Comparison of ENCODE assay signal across 24 cellular contexts in the genomic region with DNA sequence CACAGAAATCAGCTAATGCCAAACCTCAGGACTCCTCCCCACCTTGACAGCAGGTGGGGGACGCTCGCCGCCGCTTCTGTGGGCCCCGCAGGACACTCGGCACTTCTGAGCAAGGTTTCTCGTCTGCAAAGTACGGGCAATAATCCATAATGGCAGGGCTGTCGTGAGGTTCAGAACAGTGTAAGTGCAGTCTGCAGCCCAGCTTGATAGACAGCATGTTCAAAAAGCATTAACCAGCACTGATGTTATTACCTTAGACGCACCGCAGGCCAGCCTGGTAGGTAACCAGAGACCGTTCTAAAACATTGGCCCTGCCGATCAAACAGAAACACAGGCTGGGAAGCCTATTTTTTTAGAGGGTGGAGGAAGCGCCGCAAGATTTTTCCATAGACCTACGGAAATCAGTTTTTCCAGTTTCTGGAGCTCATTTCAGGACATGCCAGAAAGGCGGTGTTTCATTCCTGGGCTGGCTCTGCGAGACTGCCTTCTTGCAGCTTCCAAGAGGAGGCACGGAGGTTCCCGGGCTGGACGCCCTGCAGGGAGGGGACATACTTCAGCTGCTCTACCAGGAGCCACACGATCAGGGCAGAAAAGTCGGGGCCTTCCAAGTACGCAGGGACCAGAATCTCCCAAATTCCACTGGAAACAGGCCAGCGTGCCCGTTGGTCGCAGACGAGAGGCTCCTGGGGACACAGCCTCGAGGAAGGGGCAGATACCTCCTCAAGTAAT.
DNase-seq lines count a peak whose midpoint lies in the region; ATAC-seq and TF ChIP-seq lines count a peak whose summit lies in the region.
"Had no signal": no experiment of that assay in that cellular context is flagged by ENCODE, and none has a peak within 500 bp of the region (broad histone marks: within the 10 kb centered on the region; RNA-seq: fewer than 3 reads in every experiment).

No MANE protein-coding gene starts in this region.

- CTCF ChIA-PET in IMR-90 (lab: Yijun Ruan, JAX) = interaction anchor here (0.6 to 1.1 kb wide), 3 partner anchors 11 to 1316 kb away, joined by 3 to 4 read pairs (median 3); no protein-coding TSS in a partner anchor

- H2BK5ac ChIP-seq in IMR-90 (ENCODE audit: low read depth, low read length, poor library complexity, severe bottlenecking) = no peak overlapping the region

- H3K9ac ChIP-seq in IMR-90 (ENCODE audit: low read depth, low read length) (no peak overlapping the region), neural progenitor cell (no peak overlapping the region)
- H3K9ac ChIP-seq: BLaER1 treated with 17β-estradiol and CSF1 and Interleukin-3, amounts not matched to agents 10 nM and 100 nM had no signal

- H3K4me1 ChIP-seq in IMR-90 (ENCODE audit: control insufficient read depth, insufficient read depth, low read length) (0 out of 2 replicates have a peak, but pooled peaks cover 2% of the 10 kb centered on the region), neural progenitor cell (peaks cover 16% of the 10 kb centered on the region)
- H3K4me1 ChIP-seq: pancreas, thyroid gland had no signal

- H4K91ac ChIP-seq in IMR-90 (ENCODE audit: insufficient read depth, low read depth, low read length) = no peak overlapping the region

- no peak overlapping the region for H3K4ac ChIP-seq in IMR-90 (ENCODE audit: low read depth, low read length)

- ATAC-seq in IMR-90 (ENCODE audit: low read depth) = no peak
- ATAC-seq in left cardiac atrium = peak in 1 of 2 donors; percentile 58
- ATAC-seq in HG03521 (IDR thresholded peaks at IDR 0.05; ENCODE audit: unreplicated experiment) = no peak
- ATAC-seq in HG03457 (IDR thresholded peaks at IDR 0.05; ENCODE audit: unreplicated experiment) = no peak
- ATAC-seq: mucosa of descending colon; pancreas; stimulated activated naive CD8-positive, alpha-beta T cell treated with anti-CD3 and anti-CD28 coated beads, Interleukin-15, amount 100 ng/mL, for 72 hours had no signal

- no peak overlapping the region for H3K14ac ChIP-seq in IMR-90 (replicated peaks; ENCODE audit: low read depth, low read length)

- POLR2A ChIA-PET in IMR-90 (lab: Charles Lee; ENCODE audit: unreplicated experiment) = no interaction called here

- H2AK5ac ChIP-seq in IMR-90 (ENCODE audit: low read depth, low read length) = no peak overlapping the region

- intact Hi-C loops in IMR-90 (cut with micrococcal nuclease) (no loop called here), left cardiac atrium (cut with DNase I) (no loop called here)

- no peak for TF ChIP-seq POLR2A in IMR-90 (IDR thresholded peaks at IDR 0.05; ENCODE audit: low read depth, low read length)

- H3K4me3 Mint-ChIP-seq in neural progenitor cell (peak overlapping the region; percentile 12), glutamatergic neuron (ENCODE audit: unreplicated experiment) (no peak overlapping the region)
- H3K4me3 Mint-ChIP-seq: activated CD4-positive, alpha-beta T cell treated with anti-CD3 and anti-CD28 coated beads, Interleukin-2, amount 10 ng/mL, durations not matched to agents 24 days and 14 days; activated naive CD4-positive, alpha-beta T cell treated with anti-CD3 and anti-CD28 coated beads, Interleukin-2, amount 50 U/mL, for 24 hours; nephron; stimulated activated naive CD8-positive, alpha-beta T cell treated with anti-CD3 and anti-CD28 coated beads, Interleukin-15, amount 100 ng/mL, for 72 hours had no signal

- no peaks in the 10 kb centered on the region for H3F3A ChIP-seq in neural progenitor cell (ENCODE audit: low read depth)

- H2BK20ac ChIP-seq in IMR-90 (ENCODE audit: low read depth, low read length) = no peak overlapping the region

- peaks cover 28% of the 10 kb centered on the region for H3K27me3 ChIP-seq in IMR-90 (ENCODE audit: control insufficient read depth, insufficient read depth, low read length)
- no peaks in the 10 kb centered on the region for H3K27me3 ChIP-seq in neural progenitor cell
- H3K27me3 ChIP-seq: pancreas, thyroid gland had no signal

- H4K20me1 ChIP-seq in IMR-90 (ENCODE audit: insufficient read depth, low read length) (0 out of 2 replicates have a peak, but pooled peaks cover 3% of the 10 kb centered on the region), neural progenitor cell (ENCODE audit: low read depth) (no peaks in the 10 kb centered on the region)

- H3K4me3 ChIP-seq in IMR-90 (ENCODE audit: insufficient read depth, low read depth, low read length) = no peak overlapping the region
- no peak overlapping the region for H3K4me3 ChIP-seq in neural progenitor cell
- H3K4me3 ChIP-seq: BLaER1 treated with 17β-estradiol and CSF1 and Interleukin-3, amounts not matched to agents 10 nM and 100 nM; mucosa of descending colon; pancreas; thyroid gland had no signal

- H2BK15ac ChIP-seq in IMR-90 (ENCODE audit: low read depth, low read length) = no peak overlapping the region

- H3K27ac ChIP-seq in IMR-90 (ENCODE audit: insufficient read depth, low read length) (no peak overlapping the region), neural progenitor cell (no peak overlapping the region)
- H3K27ac ChIP-seq: BLaER1 treated with 17β-estradiol and CSF1 and Interleukin-3, amounts not matched to agents 10 nM and 100 nM; epithelial cell of prostate; pancreas; thyroid gland; VCaP had no signal

- H2BK120ac ChIP-seq in IMR-90 (ENCODE audit: low read depth, low read length) = no peak overlapping the region

- WGBS in IMR-90 (ENCODE audit: extremely low coverage in 2 of 2, insufficient read length in 1 of 2), 2 experiments = 77% methylated on average over 11 of the region's 29 CpGs; no CpG with 5 or more reads in 1 of the 2 experiments

- dilution Hi-C loops in IMR-90 (cut with HindIII; ENCODE audit: low sequenced_read_pairs, unreplicated experiment) = no loop called here

- no peak for TF ChIP-seq CTCF in IMR-90 (conservative IDR thresholded peaks at IDR 0.05; ENCODE audit: low read depth, low read length)
- no peak for TF ChIP-seq CTCF in neural progenitor cell (IDR thresholded peaks at IDR 0.05)
- TF ChIP-seq CTCF in glutamatergic neuron (IDR thresholded peaks at IDR 0.05; ENCODE audit: partially characterized antibody, unreplicated experiment) = no peak

- in situ Hi-C loops in IMR-90 (cut with MboI; ENCODE audit: low sequenced_read_pairs) = no loop called here

- no peak overlapping the region for H3K56ac ChIP-seq in IMR-90 (ENCODE audit: extremely low read depth, insufficient read depth, low read length)

- H3K18ac ChIP-seq in IMR-90 (ENCODE audit: low read depth, low read length) = no peak overlapping the region

- no peaks in the 10 kb centered on the region for H3K79me1 ChIP-seq in IMR-90 (ENCODE audit: low read depth in 1 of 2, low read length in 2 of 2)

- H3K36me3 ChIP-seq in IMR-90 (ENCODE audit: control insufficient read depth, insufficient read depth, low read length) (no peaks in the 10 kb centered on the region), neural progenitor cell (no peaks in the 10 kb centered on the region)
- H3K36me3 ChIP-seq: BLaER1 treated with 17β-estradiol and CSF1 and Interleukin-3, amounts not matched to agents 10 nM and 100 nM; pancreas; thyroid gland had no signal

- H3K9me3 Mint-ChIP-seq in neural progenitor cell = peaks cover 4% of the 10 kb centered on the region
- no peaks in the 10 kb centered on the region for H3K9me3 Mint-ChIP-seq in glutamatergic neuron (ENCODE audit: unreplicated experiment)
- H3K9me3 Mint-ChIP-seq: activated naive CD4-positive, alpha-beta T cell treated with anti-CD3 and anti-CD28 coated beads, Interleukin-2, amount 50 U/mL, for 24 hours had no signal

- TF ChIP-seq RAD21 in IMR-90 (IDR thresholded peaks at IDR 0.05; ENCODE audit: low read length) = no peak

- peak overlapping the region; percentile 32 for H2AFZ ChIP-seq in IMR-90 (replicated peaks; ENCODE audit: low read length, poor library complexity)
- H2AFZ ChIP-seq in neural progenitor cell (replicated peaks) = no peak overlapping the region

- DNase-seq in AG20443 (ENCODE audit: low spot score) = peak; percentile 78
- DNase-seq in IMR-90 = no peak
- DNase-seq in left cardiac atrium = peak; percentile 76
- no peak for DNase-seq in neural progenitor cell (ENCODE audit: low spot score)
- no peak for DNase-seq in glutamatergic neuron
- DNase-seq: activated CD4-positive, alpha-beta T cell treated with anti-CD3 and anti-CD28 coated beads, Interleukin-2, amount 10 ng/mL, durations not matched to agents 24 days and 14 days; activated CD8-positive, alpha-beta memory T cell treated with anti-CD3 and anti-CD28 coated beads for 24 hours; activated T-cell treated with anti-CD3 and anti-CD28 coated beads for 4 hours; effector CD4-positive, alpha-beta T cell; mucosa of descending colon; NCI-H1694 treated with DMSO at 0.1 percent for 48 hours; NCI-H510A; stimulated activated naive CD8-positive, alpha-beta T cell treated with anti-CD3 and anti-CD28 coated beads, Interleukin-15, amount 100 ng/mL, for 72 hours; T1000; thyroid gland had no signal

- H4K5ac ChIP-seq in IMR-90 (ENCODE audit: low read depth, low read length) = no peak overlapping the region

- H3K36me3 Mint-ChIP-seq in neural progenitor cell (peaks cover under 1% of the 10 kb centered on the region), glutamatergic neuron (ENCODE audit: unreplicated experiment) (no peaks in the 10 kb centered on the region)
- H3K36me3 Mint-ChIP-seq: activated naive CD4-positive, alpha-beta T cell treated with anti-CD3 and anti-CD28 coated beads, Interleukin-2, amount 50 U/mL, for 24 hours had no signal

- no peak overlapping the region for H4K8ac ChIP-seq in IMR-90 (ENCODE audit: low read depth in 2 of 2, low read length in 2 of 2)

- H3K9me3 ChIP-seq in IMR-90 (ENCODE audit: control insufficient read depth, insufficient read depth, low read length) (no peaks in the 10 kb centered on the region), neural progenitor cell (ENCODE audit: low read depth) (no peaks in the 10 kb centered on the region)
- H3K9me3 ChIP-seq: mucosa of descending colon, pancreas, thyroid gland had no signal

- no peak overlapping the region for H3K23ac ChIP-seq in IMR-90 (ENCODE audit: low read depth, low read length)

- H3K9me1 ChIP-seq in IMR-90 (ENCODE audit: insufficient read depth, low read length) = no peaks in the 10 kb centered on the region

- H3K27ac Mint-ChIP-seq in neural progenitor cell (peak overlapping the region; percentile 44), glutamatergic neuron (ENCODE audit: unreplicated experiment) (no peak overlapping the region)
- H3K27ac Mint-ChIP-seq: activated CD4-positive, alpha-beta T cell treated with anti-CD3 and anti-CD28 coated beads, Interleukin-2, amount 10 ng/mL, durations not matched to agents 24 days and 14 days; activated naive CD4-positive, alpha-beta T cell treated with anti-CD3 and anti-CD28 coated beads, Interleukin-2, amount 50 U/mL, for 24 hours; activated T-helper 2 cell treated with anti-CD3 and anti-CD28 coated beads, Interferon-gamma antibody, Interleukin-2, Interleukin-4, amounts not matched to agents 10 μg/mL and 5 μg/mL and 100 μg/mL, durations not matched to agents 14 hours and 24 hours and 36 hours; stimulated activated naive CD8-positive, alpha-beta T cell treated with anti-CD3 and anti-CD28 coated beads, Interleukin-15, amount 100 ng/mL, for 72 hours had no signal

- BruUV-seq in IMR-90 (replicated peaks; lab: Mats Ljungman, UMichigan) = no TSS peak

- no peaks in the 10 kb centered on the region for H3K79me2 ChIP-seq in neural progenitor cell (ENCODE audit: low read depth)

- H3K4me1 Mint-ChIP-seq in neural progenitor cell (peaks cover 20% of the 10 kb centered on the region), glutamatergic neuron (ENCODE audit: low read depth, unreplicated experiment) (peaks cover 13% of the 10 kb centered on the region)
- H3K4me1 Mint-ChIP-seq: nephron had no signal

- H2AK9ac ChIP-seq in IMR-90 (replicated peaks; ENCODE audit: low read depth, low read length, poor library complexity) = no peak overlapping the region

- H3K4me2 ChIP-seq in IMR-90 (ENCODE audit: low read depth, low read length) (no peak overlapping the region), neural progenitor cell (no peak overlapping the region)

- H3K27me3 Mint-ChIP-seq in neural progenitor cell (ENCODE audit: insufficient read depth, low read depth) (peaks cover 4% of the 10 kb centered on the region), glutamatergic neuron (ENCODE audit: unreplicated experiment) (peaks cover 3% of the 10 kb centered on the region)
- H3K27me3 Mint-ChIP-seq: activated CD4-positive, alpha-beta T cell treated with anti-CD3 and anti-CD28 coated beads, Interleukin-2, amount 10 ng/mL, durations not matched to agents 24 days and 14 days; activated naive CD4-positive, alpha-beta T cell treated with anti-CD3 and anti-CD28 coated beads, Interleukin-2, amount 50 U/mL, for 24 hours; stimulated activated naive CD8-positive, alpha-beta T cell treated with anti-CD3 and anti-CD28 coated beads, Interleukin-15, amount 100 ng/mL, for 72 hours had no signal

Comparison
In these comparisons a context has a peak if more than half of its experiments do, and no peak if none do; other contexts are left out.
1. DNase-seq: peak in AG20443 (single experiment) and left cardiac atrium (single experiment); none in IMR-90 (single experiment), neural progenitor cell (single experiment) and glutamatergic neuron (single experiment).